ENCODE assay signal across 1 cellular context in genomic region chr14:89641495-89642162, GRCh38.
TF ChIP-seq lines count a peak whose summit lies in the region.

No MANE protein-coding gene starts in this region.

TF ChIP-seq in HepG2, 621 proteins besides CTCF, POLR2A, EP300 and RAD21 (continued from another document and continues in another):
- TF ChIP-seq, protein P1, sequence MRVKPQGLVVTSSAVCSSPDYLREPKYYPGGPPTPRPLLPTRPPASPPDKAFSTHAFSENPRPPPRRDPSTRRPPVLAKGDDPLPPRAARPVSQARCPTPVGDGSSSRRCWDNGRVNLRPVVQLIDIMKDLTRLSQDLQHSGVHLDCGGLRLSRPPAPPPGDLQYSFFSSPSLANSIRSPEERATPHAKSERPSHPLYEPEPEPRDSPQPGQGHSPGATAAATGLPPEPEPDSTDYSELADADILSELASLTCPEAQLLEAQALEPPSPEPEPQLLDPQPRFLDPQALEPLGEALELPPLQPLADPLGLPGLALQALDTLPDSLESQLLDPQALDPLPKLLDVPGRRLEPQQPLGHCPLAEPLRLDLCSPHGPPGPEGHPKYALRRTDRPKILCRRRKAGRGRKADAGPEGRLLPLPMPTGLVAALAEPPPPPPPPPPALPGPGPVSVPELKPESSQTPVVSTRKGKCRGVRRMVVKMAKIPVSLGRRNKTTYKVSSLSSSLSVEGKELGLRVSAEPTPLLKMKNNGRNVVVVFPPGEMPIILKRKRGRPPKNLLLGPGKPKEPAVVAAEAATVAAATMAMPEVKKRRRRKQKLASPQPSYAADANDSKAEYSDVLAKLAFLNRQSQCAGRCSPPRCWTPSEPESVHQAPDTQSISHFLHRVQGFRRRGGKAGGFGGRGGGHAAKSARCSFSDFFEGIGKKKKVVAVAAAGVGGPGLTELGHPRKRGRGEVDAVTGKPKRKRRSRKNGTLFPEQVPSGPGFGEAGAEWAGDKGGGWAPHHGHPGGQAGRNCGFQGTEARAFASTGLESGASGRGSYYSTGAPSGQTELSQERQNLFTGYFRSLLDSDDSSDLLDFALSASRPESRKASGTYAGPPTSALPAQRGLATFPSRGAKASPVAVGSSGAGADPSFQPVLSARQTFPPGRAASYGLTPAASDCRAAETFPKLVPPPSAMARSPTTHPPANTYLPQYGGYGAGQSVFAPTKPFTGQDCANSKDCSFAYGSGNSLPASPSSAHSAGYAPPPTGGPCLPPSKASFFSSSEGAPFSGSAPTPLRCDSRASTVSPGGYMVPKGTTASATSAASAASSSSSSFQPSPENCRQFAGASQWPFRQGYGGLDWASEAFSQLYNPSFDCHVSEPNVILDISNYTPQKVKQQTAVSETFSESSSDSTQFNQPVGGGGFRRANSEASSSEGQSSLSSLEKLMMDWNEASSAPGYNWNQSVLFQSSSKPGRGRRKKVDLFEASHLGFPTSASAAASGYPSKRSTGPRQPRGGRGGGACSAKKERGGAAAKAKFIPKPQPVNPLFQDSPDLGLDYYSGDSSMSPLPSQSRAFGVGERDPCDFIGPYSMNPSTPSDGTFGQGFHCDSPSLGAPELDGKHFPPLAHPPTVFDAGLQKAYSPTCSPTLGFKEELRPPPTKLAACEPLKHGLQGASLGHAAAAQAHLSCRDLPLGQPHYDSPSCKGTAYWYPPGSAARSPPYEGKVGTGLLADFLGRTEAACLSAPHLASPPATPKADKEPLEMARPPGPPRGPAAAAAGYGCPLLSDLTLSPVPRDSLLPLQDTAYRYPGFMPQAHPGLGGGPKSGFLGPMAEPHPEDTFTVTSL (CRISPR knock-in tag; IDR thresholded peaks at IDR 0.05; ENCODE audit: borderline replicate concordance) = peak; percentile 79; the same call in 1 of the 2 replicates
- TF ChIP-seq ZNF646 (CRISPR knock-in tag; IDR thresholded peaks at IDR 0.05) (peak; percentile 95), GATAD2A (CRISPR knock-in tag; IDR thresholded peaks at IDR 0.05) (peak; percentile 63), RCOR2 (CRISPR knock-in tag; IDR thresholded peaks at IDR 0.05) (peak; percentile 71; the same call in 1 of the 2 replicates), THRA (CRISPR knock-in tag; IDR thresholded peaks at IDR 0.05; ENCODE audit: borderline replicate concordance) (0 out of 2 replicates have a peak, but pooled peaks have one; percentile 19), NFRKB (IDR thresholded peaks at IDR 0.05) (no peak), HNF4G (IDR thresholded peaks at IDR 0.05; ENCODE audit: borderline replicate concordance, low read depth, low read length) (peak; percentile 73), HNF4G (CRISPR knock-in tag; IDR thresholded peaks at IDR 0.05; ENCODE audit: borderline replicate concordance, low read depth) (no peak), KAT8 (CRISPR knock-in tag; IDR thresholded peaks at IDR 0.05) (peak; percentile 28; the same call in 1 of the 2 replicates), SIN3B (IDR thresholded peaks at IDR 0.05; ENCODE audit: low read length) (no peak), PHF5A (CRISPR knock-in tag; IDR thresholded peaks at IDR 0.05; ENCODE audit: low read depth, unreplicated experiment) (no peak), KDM6A (CRISPR knock-in tag; IDR thresholded peaks at IDR 0.05; ENCODE audit: low read depth) (0 out of 2 replicates have a peak, but pooled peaks have one; percentile 12), SALL1 (CRISPR knock-in tag; IDR thresholded peaks at IDR 0.05) (peak; percentile 29; the same call in 1 of the 2 replicates), POGZ (CRISPR knock-in tag; IDR thresholded peaks at IDR 0.05) (peak; percentile 48; the same call in 1 of the 2 replicates), SIX4 (CRISPR knock-in tag; IDR thresholded peaks at IDR 0.05) (peak; percentile 62; the same call in 1 of the 2 replicates), ZKSCAN8 (CRISPR knock-in tag; IDR thresholded peaks at IDR 0.05; ENCODE audit: borderline replicate concordance) (0 out of 2 replicates have a peak, but pooled peaks have one; percentile 16), ZNF180 (CRISPR knock-in tag; IDR thresholded peaks at IDR 0.05; ENCODE audit: borderline replicate concordance, low read depth) (no peak), SAP130 (CRISPR knock-in tag; IDR thresholded peaks at IDR 0.05; ENCODE audit: low read depth) (peak; percentile 51), ZNF331 (CRISPR knock-in tag; IDR thresholded peaks at IDR 0.05) (peak; percentile 63; the same call in 1 of the 2 replicates), SOX6 (IDR thresholded peaks at IDR 0.05) (no peak), SOX6 (CRISPR knock-in tag; IDR thresholded peaks at IDR 0.05) (peak; percentile 67), MIXL1 (CRISPR knock-in tag; IDR thresholded peaks at IDR 0.05) (0 out of 2 replicates have a peak, but pooled peaks have one; percentile 17), LCORL (IDR thresholded peaks at IDR 0.05) (no peak), LCORL (CRISPR knock-in tag; IDR thresholded peaks at IDR 0.05) (0 out of 2 replicates have a peak, but pooled peaks have one; percentile 21), ZNF644 (CRISPR knock-in tag; IDR thresholded peaks at IDR 0.05; ENCODE audit: low read depth) (peak; percentile 28; the same call in 1 of the 2 replicates), NCOA1 (CRISPR knock-in tag; IDR thresholded peaks at IDR 0.05) (0 out of 2 replicates have a peak, but pooled peaks have one; percentile 31), NR2F2 (IDR thresholded peaks at IDR 0.05; ENCODE audit: borderline replicate concordance, low read depth) (peak; percentile 47; the same call in 1 of the 2 replicates), THAP11 (CRISPR knock-in tag; IDR thresholded peaks at IDR 0.05) (peak; percentile 37; the same call in 1 of the 2 replicates), MTF2 (CRISPR knock-in tag; IDR thresholded peaks at IDR 0.05; ENCODE audit: borderline replicate concordance) (peak; percentile 38; the same call in 1 of the 2 replicates), KLF16 (CRISPR knock-in tag; IDR thresholded peaks at IDR 0.05) (peak in 1 of 2 experiments; percentile 57; a peak in 2 of 4 replicates), IKZF5 (CRISPR knock-in tag; IDR thresholded peaks at IDR 0.05) (0 out of 2 replicates have a peak, but pooled peaks have one; percentile 24), U2AF1 (optimal IDR thresholded peaks at IDR 0.05; ENCODE audit: low read depth, low read length) (no peak), KMT2B (CRISPR knock-in tag; IDR thresholded peaks at IDR 0.05) (0 out of 2 replicates have a peak, but pooled peaks have one; percentile 26), NR2F1 (CRISPR knock-in tag; IDR thresholded peaks at IDR 0.05) (0 out of 4 replicates have a peak, but pooled peaks have one; percentile 18 to 48)
- TF ChIP-seq, protein P2, sequence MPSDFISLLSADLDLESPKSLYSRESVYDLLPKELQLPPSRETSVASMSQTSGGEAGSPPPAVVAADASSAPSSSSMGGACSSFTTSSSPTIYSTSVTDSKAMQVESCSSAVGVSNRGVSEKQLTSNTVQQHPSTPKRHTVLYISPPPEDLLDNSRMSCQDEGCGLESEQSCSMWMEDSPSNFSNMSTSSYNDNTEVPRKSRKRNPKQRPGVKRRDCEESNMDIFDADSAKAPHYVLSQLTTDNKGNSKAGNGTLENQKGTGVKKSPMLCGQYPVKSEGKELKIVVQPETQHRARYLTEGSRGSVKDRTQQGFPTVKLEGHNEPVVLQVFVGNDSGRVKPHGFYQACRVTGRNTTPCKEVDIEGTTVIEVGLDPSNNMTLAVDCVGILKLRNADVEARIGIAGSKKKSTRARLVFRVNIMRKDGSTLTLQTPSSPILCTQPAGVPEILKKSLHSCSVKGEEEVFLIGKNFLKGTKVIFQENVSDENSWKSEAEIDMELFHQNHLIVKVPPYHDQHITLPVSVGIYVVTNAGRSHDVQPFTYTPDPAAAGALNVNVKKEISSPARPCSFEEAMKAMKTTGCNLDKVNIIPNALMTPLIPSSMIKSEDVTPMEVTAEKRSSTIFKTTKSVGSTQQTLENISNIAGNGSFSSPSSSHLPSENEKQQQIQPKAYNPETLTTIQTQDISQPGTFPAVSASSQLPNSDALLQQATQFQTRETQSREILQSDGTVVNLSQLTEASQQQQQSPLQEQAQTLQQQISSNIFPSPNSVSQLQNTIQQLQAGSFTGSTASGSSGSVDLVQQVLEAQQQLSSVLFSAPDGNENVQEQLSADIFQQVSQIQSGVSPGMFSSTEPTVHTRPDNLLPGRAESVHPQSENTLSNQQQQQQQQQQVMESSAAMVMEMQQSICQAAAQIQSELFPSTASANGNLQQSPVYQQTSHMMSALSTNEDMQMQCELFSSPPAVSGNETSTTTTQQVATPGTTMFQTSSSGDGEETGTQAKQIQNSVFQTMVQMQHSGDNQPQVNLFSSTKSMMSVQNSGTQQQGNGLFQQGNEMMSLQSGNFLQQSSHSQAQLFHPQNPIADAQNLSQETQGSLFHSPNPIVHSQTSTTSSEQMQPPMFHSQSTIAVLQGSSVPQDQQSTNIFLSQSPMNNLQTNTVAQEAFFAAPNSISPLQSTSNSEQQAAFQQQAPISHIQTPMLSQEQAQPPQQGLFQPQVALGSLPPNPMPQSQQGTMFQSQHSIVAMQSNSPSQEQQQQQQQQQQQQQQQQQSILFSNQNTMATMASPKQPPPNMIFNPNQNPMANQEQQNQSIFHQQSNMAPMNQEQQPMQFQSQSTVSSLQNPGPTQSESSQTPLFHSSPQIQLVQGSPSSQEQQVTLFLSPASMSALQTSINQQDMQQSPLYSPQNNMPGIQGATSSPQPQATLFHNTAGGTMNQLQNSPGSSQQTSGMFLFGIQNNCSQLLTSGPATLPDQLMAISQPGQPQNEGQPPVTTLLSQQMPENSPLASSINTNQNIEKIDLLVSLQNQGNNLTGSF (CRISPR knock-in tag; IDR thresholded peaks at IDR 0.05) = no peak
- TF ChIP-seq, protein P3, sequence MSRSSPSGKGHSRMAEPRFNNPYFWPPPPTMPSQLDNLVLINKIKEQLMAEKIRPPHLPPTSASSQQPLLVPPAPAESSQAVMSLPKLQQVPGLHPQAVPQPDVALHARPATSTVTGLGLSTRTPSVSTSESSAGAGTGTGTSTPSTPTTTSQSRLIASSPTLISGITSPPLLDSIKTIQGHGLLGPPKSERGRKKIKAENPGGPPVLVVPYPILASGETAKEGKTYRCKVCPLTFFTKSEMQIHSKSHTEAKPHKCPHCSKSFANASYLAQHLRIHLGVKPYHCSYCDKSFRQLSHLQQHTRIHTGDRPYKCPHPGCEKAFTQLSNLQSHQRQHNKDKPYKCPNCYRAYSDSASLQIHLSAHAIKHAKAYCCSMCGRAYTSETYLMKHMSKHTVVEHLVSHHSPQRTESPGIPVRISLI (CRISPR knock-in tag; IDR thresholded peaks at IDR 0.05; ENCODE audit: borderline replicate concordance) = 0 out of 2 replicates have a peak, but pooled peaks have one; percentile 28
- TF ChIP-seq, protein P4, sequence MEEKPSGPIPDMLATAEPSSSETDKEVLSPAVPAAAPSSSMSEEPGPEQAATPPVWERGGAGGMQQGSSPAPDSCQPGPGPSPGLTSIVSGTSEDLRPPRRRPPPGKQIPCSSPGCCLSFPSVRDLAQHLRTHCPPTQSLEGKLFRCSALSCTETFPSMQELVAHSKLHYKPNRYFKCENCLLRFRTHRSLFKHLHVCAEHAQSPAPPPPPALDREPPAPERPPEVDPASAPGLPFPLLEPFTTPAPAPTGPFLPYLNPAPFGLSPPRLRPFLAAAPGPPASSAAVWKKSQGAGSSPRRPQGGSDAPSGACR (CRISPR knock-in tag; IDR thresholded peaks at IDR 0.05) = 0 out of 2 replicates have a peak, but pooled peaks have one; percentile 69
